In the genomic region with DNA sequence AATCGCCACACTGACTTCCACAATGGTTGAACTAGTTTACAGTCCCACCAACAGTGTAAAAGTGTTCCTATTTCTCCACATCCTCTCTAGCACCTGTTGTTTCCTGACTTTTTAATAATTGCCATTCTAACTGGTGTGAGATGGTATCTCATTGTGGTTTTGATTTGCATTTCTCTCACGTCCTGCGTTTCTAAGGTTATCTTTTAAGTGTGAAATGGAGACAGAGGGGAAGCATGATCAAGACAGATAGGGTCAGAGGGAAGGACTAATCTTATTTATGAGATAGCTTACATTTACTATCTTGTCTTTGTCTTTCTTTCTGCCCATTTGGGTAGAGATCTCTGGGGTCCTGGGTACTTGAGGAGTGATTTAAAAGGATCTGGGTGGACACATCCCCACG, we compare ENCODE assay signal across 6 cellular contexts. TPM values are rescaled to one million over a fixed set of nuclear protein-coding genes. Genes with fewer than 3 reads are reported as not detected.
"Had no signal": no experiment of that assay in that cellular context is flagged by ENCODE, and none has a peak within 500 bp of the region (broad histone marks: within the 10 kb centered on the region; RNA-seq: fewer than 3 reads in every experiment).

No MANE protein-coding gene starts in this region.

RNA-seq across cellular contexts. Expression of gene EOMES, which starts 48.3 kb away (rescaled TPM):
- total RNA-seq: endothelial cell of umbilical vein, epithelial cell of proximal tubule, hepatocyte, mesothelial cell of epicardium, neural crest cell, pulmonary artery endothelial cell had no signal
- polyA plus RNA-seq: endothelial cell of umbilical vein, hepatocyte had no signal
